Comparison of ENCODE assay signal across 8 cellular contexts in genomic region chr13:110387451-110388140, GRCh38.
DNase-seq lines count a peak whose midpoint lies in the region; ATAC-seq and TF ChIP-seq lines count a peak whose summit lies in the region.

No MANE protein-coding gene starts in this region.

- no peaks in the 10 kb centered on the region for H3K36me3 ChIP-seq in thyroid gland

- intact Hi-C loops in thyroid gland (cut with DNase I): no loop called here

- TF ChIP-seq CTCF in RWPE1 (conservative IDR thresholded peaks at IDR 0.05; ENCODE audit: low read depth): no peak
- TF ChIP-seq CTCF in thyroid gland (IDR thresholded peaks at IDR 0.05): no peak

- CTCF ChIA-PET in RWPE1 (lab: Yijun Ruan, JAX): interaction anchor here (0.6 to 0.9 kb wide), 3 partner anchors 18 to 115 kb away, joined by 3 to 5 read pairs (median 3); no protein-coding TSS in a partner anchor

- WGBS in thyroid gland, 2 donors: 32 to 49% methylated on average over 6 to 24 of the region's 26 CpGs

- no peak for DNase-seq in RWPE1 (ENCODE audit: low spot score)
- peak; percentile 62 for DNase-seq in iPS-NIHi7 (ENCODE audit: extremely low spot score)
- peak; percentile 26 to 29 for DNase-seq in thyroid gland
- DNase-seq in NCI-H1436 treated with DMSO at 0.1 percent for 48 hours (lab: John Stamatoyannopoulos, UW): no peak
- DNase-seq in NK-92 (lab: John Stamatoyannopoulos, UW; ENCODE audit: unreplicated experiment): no peak

- peaks cover 15 to 27% of the 10 kb centered on the region in 2 donors for H3K4me1 ChIP-seq in thyroid gland

- ATAC-seq in GM18519 (IDR thresholded peaks at IDR 0.05; ENCODE audit: low FRiP score, unreplicated experiment): peak; percentile 80
- ATAC-seq in HG02759 (IDR thresholded peaks at IDR 0.05; ENCODE audit: unreplicated experiment): peak; percentile 98
- ATAC-seq in GM21360 (IDR thresholded peaks at IDR 0.05; ENCODE audit: unreplicated experiment): no peak

- no peak overlapping the region for H3K4me3 ChIP-seq in thyroid gland (replicated peaks in 1 of 3)

- H3K9me3 ChIP-seq in thyroid gland: no peaks in the 10 kb centered on the region

- POLR2A ChIA-PET in RWPE1 (lab: Yijun Ruan, JAX; ENCODE audit: low non-redundant PET): no interaction called here

- no peak for TF ChIP-seq POLR2A in thyroid gland (IDR thresholded peaks at IDR 0.05)

- H3K27me3 ChIP-seq in thyroid gland: no peaks in the 10 kb centered on the region

- H3K27ac ChIP-seq in RWPE1 (peak overlapping the region; percentile 64), thyroid gland (peak overlapping the region; percentile 74 to 88 (median 81))

Comparison
In these comparisons a context has a peak if more than half of its experiments do, and no peak if none do; other contexts are left out.
1. DNase-seq: peak in iPS-NIHi7 (single experiment) and thyroid gland (2 of 2); none in RWPE1 (single experiment), NCI-H1436 treated with DMSO at 0.1 percent for 48 hours (single experiment) and NK-92 (single experiment).